31 cellular contexts compared by ENCODE assay signal in genomic region chr11:68189888-68190287, GRCh38.
"Had no signal": no experiment of that assay in that cellular context is flagged by ENCODE, and none has a peak within 500 bp of the region (broad histone marks: within the 10 kb centered on the region; RNA-seq: fewer than 3 reads in every experiment).

No MANE protein-coding gene starts in this region.

- H3K4me3 Mint-ChIP-seq: activated B cell treated with CpG ODN at 0.5 μM for 24 hours; activated CD4-positive, alpha-beta memory T cell treated with anti-CD3 and anti-CD28 coated beads for 36 hours; activated CD8-positive, alpha-beta memory T cell treated with anti-CD3 and anti-CD28 coated beads, Interleukin-2, amount 10 ng/mL, durations not matched to agents 7 days and 5 days; activated CD8-positive, alpha-beta T cell treated with anti-CD3 and anti-CD28 coated beads, Interleukin-2, amount 10 ng/mL, durations not matched to agents 7 days and 5 days; activated naive CD8-positive, alpha-beta T cell treated with anti-CD3 and anti-CD28 coated beads, Interleukin-2, amount 10 ng/mL, durations not matched to agents 7 days and 5 days; activated T-helper 17 cell treated with anti-CD3 and anti-CD28 coated beads, Interleukin-2, amount 50 U/mL, for 72 hours; brain; dendritic cell treated with granulocyte-macrophage colony-stimulating factor and Interleukin-4, amounts not matched to agents 40 ng/mL and 50 ng/mL, for 4 days had no signal

- H3K27ac ChIP-seq: ascending aorta, breast epithelium, cardiac muscle cell, coronary artery, dorsolateral prefrontal cortex, epithelial cell of prostate, esophagus squamous epithelium, gastroesophageal sphincter, VCaP had no signal

- H3K9me3 ChIP-seq: ascending aorta, breast epithelium, esophagus squamous epithelium, gastroesophageal sphincter had no signal

- H3K27ac Mint-ChIP-seq: activated B cell treated with CpG ODN at 0.5 μM for 24 hours; activated CD4-positive, alpha-beta memory T cell treated with anti-CD3 and anti-CD28 coated beads for 36 hours; activated CD8-positive, alpha-beta memory T cell treated with anti-CD3 and anti-CD28 coated beads, Interleukin-2, amount 10 ng/mL, durations not matched to agents 7 days and 5 days; activated CD8-positive, alpha-beta T cell treated with anti-CD3 and anti-CD28 coated beads, Interleukin-2, amount 10 ng/mL, durations not matched to agents 7 days and 5 days; activated naive CD8-positive, alpha-beta T cell treated with anti-CD3 and anti-CD28 coated beads, Interleukin-2, amount 10 ng/mL, durations not matched to agents 7 days and 5 days; activated T-helper 17 cell treated with anti-CD3 and anti-CD28 coated beads, Interleukin-2, amount 50 U/mL, for 72 hours; dendritic cell treated with granulocyte-macrophage colony-stimulating factor and Interleukin-4, amounts not matched to agents 40 ng/mL and 50 ng/mL, for 4 days had no signal

- H3K36me3 ChIP-seq: breast epithelium had no signal

- H3K27me3 Mint-ChIP-seq: activated B cell treated with CpG ODN at 0.5 μM for 24 hours; activated CD4-positive, alpha-beta memory T cell treated with anti-CD3 and anti-CD28 coated beads for 36 hours; activated CD8-positive, alpha-beta memory T cell treated with anti-CD3 and anti-CD28 coated beads, Interleukin-2, amount 10 ng/mL, durations not matched to agents 7 days and 5 days; activated naive CD8-positive, alpha-beta T cell treated with anti-CD3 and anti-CD28 coated beads, Interleukin-2, amount 10 ng/mL, durations not matched to agents 7 days and 5 days; activated T-helper 17 cell treated with anti-CD3 and anti-CD28 coated beads, Interleukin-2, amount 50 U/mL, for 72 hours; brain; dendritic cell treated with granulocyte-macrophage colony-stimulating factor and Interleukin-4, amounts not matched to agents 40 ng/mL and 50 ng/mL, for 4 days had no signal

- FAIRE-seq: endothelial cell of umbilical vein had no signal

- H3K9me3 Mint-ChIP-seq: activated B cell treated with CpG ODN at 0.5 μM for 24 hours; activated CD4-positive, alpha-beta memory T cell treated with anti-CD3 and anti-CD28 coated beads for 36 hours; activated naive CD4-positive, alpha-beta T cell treated with anti-CD3 and anti-CD28 coated beads, Interleukin-2, amount 50 U/mL, for 72 hours; activated naive CD8-positive, alpha-beta T cell treated with anti-CD3 and anti-CD28 coated beads, Interleukin-2, amount 10 ng/mL, durations not matched to agents 7 days and 5 days; activated T-helper 17 cell treated with anti-CD3 and anti-CD28 coated beads, Interleukin-2, amount 50 U/mL, for 72 hours; brain; dendritic cell treated with granulocyte-macrophage colony-stimulating factor and Interleukin-4, amounts not matched to agents 40 ng/mL and 50 ng/mL, for 4 days had no signal

- H3K36me3 Mint-ChIP-seq: activated CD4-positive, alpha-beta memory T cell treated with anti-CD3 and anti-CD28 coated beads for 36 hours; activated CD8-positive, alpha-beta memory T cell treated with anti-CD3 and anti-CD28 coated beads, Interleukin-2, amount 10 ng/mL, durations not matched to agents 7 days and 5 days; activated naive CD4-positive, alpha-beta T cell treated with anti-CD3 and anti-CD28 coated beads, Interleukin-2, amount 50 U/mL, for 72 hours had no signal

- DNase-seq: activated B cell treated with CpG ODN at 0.5 μM for 24 hours; activated CD4-positive, alpha-beta memory T cell treated with anti-CD3 and anti-CD28 coated beads for 36 hours; activated CD4-positive, alpha-beta T cell treated with anti-CD3 and anti-CD28 coated beads for 48 hours; activated CD8-positive, alpha-beta memory T cell treated with anti-CD3 and anti-CD28 coated beads, Interleukin-2, amount 10 ng/mL, durations not matched to agents 7 days and 5 days; activated CD8-positive, alpha-beta memory T cell treated with anti-CD3 and anti-CD28 coated beads, Interleukin-2, amount 50 U/mL, for 4 hours; activated CD8-positive, alpha-beta T cell treated with anti-CD3 and anti-CD28 coated beads, Interleukin-2, amount 10 ng/mL, durations not matched to agents 7 days and 5 days; activated effector memory CD4-positive, alpha-beta T cell treated with Interleukin-2 at 50 U/mL for 16 hours; activated gamma-delta T cell treated with Interleukin-2 at 50 U/mL for 16 hours; activated naive CD4-positive, alpha-beta T cell treated with Interleukin-2 at 50 U/mL for 16 hours; activated naive CD8-positive, alpha-beta T cell treated with anti-CD3 and anti-CD28 coated beads, Interleukin-2, amount 10 ng/mL, durations not matched to agents 7 days and 5 days; activated T-cell treated with anti-CD3 and anti-CD28 coated beads, Interleukin-2, amount 50 U/mL, for 1 hour; central memory CD4-positive, alpha-beta T cell; dorsolateral prefrontal cortex; effector memory CD4-positive, alpha-beta T cell; esophagus squamous epithelium; foreskin melanocyte; head of caudate nucleus; T-helper 2 cell had no signal

- H3K4me3 ChIP-seq: ascending aorta, breast epithelium, cardiac muscle cell, coronary artery, dorsolateral prefrontal cortex, esophagus squamous epithelium, gastroesophageal sphincter had no signal

- ATAC-seq: activated CD4-positive, CD25-positive, alpha-beta regulatory T cell treated with anti-CD3 and anti-CD28 coated beads, Interleukin-2, amount 50 U/mL, for 24 hours; activated CD8-positive, alpha-beta memory T cell treated with anti-CD3 and anti-CD28 coated beads, Interleukin-2, amount 10 ng/mL, durations not matched to agents 7 days and 5 days; activated CD8-positive, alpha-beta T cell treated with anti-CD3 and anti-CD28 coated beads, Interleukin-2, amount 10 ng/mL, durations not matched to agents 7 days and 5 days; activated naive CD4-positive, alpha-beta T cell treated with anti-CD3 and anti-CD28 coated beads, Interleukin-2, amount 50 U/mL, for 72 hours; activated T-helper 17 cell treated with anti-CD3 and anti-CD28 coated beads, Interleukin-2, amount 50 U/mL, for 72 hours; gastroesophageal sphincter had no signal

- H3K27me3 ChIP-seq: ascending aorta, breast epithelium, cardiac muscle cell, dorsolateral prefrontal cortex, esophagus squamous epithelium, gastroesophageal sphincter had no signal
